In the genomic region with DNA sequence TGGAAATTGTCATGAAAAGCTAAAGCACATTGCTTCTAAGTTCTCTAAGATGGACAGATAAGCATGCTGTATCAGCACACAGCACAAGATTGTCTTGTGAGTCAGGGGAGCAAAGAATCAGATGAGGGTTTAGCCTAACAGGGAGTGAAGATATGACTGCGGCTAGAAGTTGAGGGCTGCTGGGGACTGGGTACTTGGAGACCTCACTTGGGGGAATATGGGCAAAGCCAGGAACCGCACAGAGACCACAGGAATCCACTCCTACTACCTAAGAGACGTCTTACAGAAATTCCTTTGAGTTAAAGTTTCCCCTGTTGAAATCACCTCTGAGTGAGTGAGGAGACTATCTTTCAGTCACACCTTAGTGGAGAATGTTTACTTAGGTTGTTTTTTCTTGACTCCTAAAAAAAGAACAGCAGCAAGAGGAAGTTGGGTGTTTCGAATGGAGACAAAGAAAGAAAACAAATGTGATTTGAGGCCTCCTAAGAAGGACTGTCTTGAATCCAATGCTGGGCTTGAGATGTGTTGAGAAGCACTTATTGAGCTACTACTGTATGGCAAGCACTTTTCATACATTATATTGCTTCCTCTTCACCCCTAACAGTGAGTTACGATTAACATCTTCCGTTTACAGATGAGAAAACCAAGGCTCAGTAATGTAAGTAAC, we compare ENCODE assay signal across 8 cellular contexts.
DNase-seq lines count a peak whose midpoint lies in the region; ATAC-seq, FAIRE-seq and TF ChIP-seq lines count a peak whose summit lies in the region.

No MANE protein-coding gene starts in this region.

- no peaks in the 10 kb centered on the region for H3K27me3 ChIP-seq in lung (ENCODE audit: control insufficient read depth, insufficient read depth)

- no peaks in the 10 kb centered on the region for H3K9me3 Mint-ChIP-seq in activated CD4-positive, alpha-beta T cell treated with anti-CD3 and anti-CD28 coated beads, Interleukin-2, amount 10 ng/mL, durations not matched to agents 7 days and 5 days

- TF ChIP-seq POLR2A in H54 (IDR thresholded peaks at IDR 0.05; ENCODE audit: low read depth, low read length): no peak

- peaks cover 7 to 24% of the 10 kb centered on the region in 2 donors for H3K4me1 ChIP-seq in lung (ENCODE audit: control insufficient read depth in 2 of 2, insufficient read depth in 2 of 2, low read length in 2 of 2)

- FAIRE-seq in H54 (lab: Jason Lieb, UNC): no peak

- ATAC-seq in GM19043 (IDR thresholded peaks at IDR 0.05; ENCODE audit: low read depth, unreplicated experiment): peak; percentile 34
- ATAC-seq in HG03159 (IDR thresholded peaks at IDR 0.05; ENCODE audit: unreplicated experiment): peak; percentile 32
- peak; percentile 75 for ATAC-seq in lung (ENCODE audit: insufficient read depth, low FRiP score)

- no peaks in the 10 kb centered on the region for H3K27me3 Mint-ChIP-seq in activated CD4-positive, alpha-beta T cell treated with anti-CD3 and anti-CD28 coated beads, Interleukin-2, amount 10 ng/mL, durations not matched to agents 7 days and 5 days

- H3K9me3 ChIP-seq in lung (ENCODE audit: control insufficient read depth in 2 of 2, insufficient read depth in 1 of 2, low read length in 1 of 2): no peaks in the 10 kb centered on the region

- H3K27ac Mint-ChIP-seq in activated CD4-positive, alpha-beta T cell treated with anti-CD3 and anti-CD28 coated beads, Interleukin-2, amount 10 ng/mL, durations not matched to agents 7 days and 5 days: peak overlapping the region; percentile 89

- POLR2A ChIA-PET in activated CD4-positive, alpha-beta T cell treated with anti-CD3 and anti-CD28 coated beads, Interleukin-2, amount 10 ng/mL, durations not matched to agents 7 days and 5 days (lab: Charles Lee): interaction anchor here (0.8 kb wide), 1 partner anchor 30 kb away, joined by 14 read pairs; no protein-coding TSS in a partner anchor

- CTCF ChIA-PET in activated CD4-positive, alpha-beta T cell treated with anti-CD3 and anti-CD28 coated beads, Interleukin-2, amount 10 ng/mL, durations not matched to agents 7 days and 5 days (lab: Charles Lee): interaction anchor here (0.7 to 2.9 kb wide), 7 partner anchors 10 to 95 kb away, joined by 3 to 16 read pairs (median 4); no protein-coding TSS in a partner anchor

- H3K4me1 Mint-ChIP-seq in activated CD4-positive, alpha-beta T cell treated with anti-CD3 and anti-CD28 coated beads, Interleukin-2, amount 10 ng/mL, durations not matched to agents 7 days and 5 days: peaks cover 98% of the 10 kb centered on the region

- peak; percentile 49 for DNase-seq in activated CD4-positive, alpha-beta T cell treated with anti-CD3 and anti-CD28 coated beads, Interleukin-2, amount 10 ng/mL, durations not matched to agents 7 days and 5 days
- peak; percentile 73 for DNase-seq in lung (ENCODE audit: low spot score)
- DNase-seq in middle frontal gyrus (ENCODE audit: extremely low spot score, low spot score): no peak
- no peak for DNase-seq in COLO829 (ENCODE audit: low spot score)
- DNase-seq in pons (ENCODE audit: low spot score): no peak
- DNase-seq in H54 (ENCODE audit: insufficient read length, low spot score): no peak

- H3K36me3 Mint-ChIP-seq in activated CD4-positive, alpha-beta T cell treated with anti-CD3 and anti-CD28 coated beads, Interleukin-2, amount 10 ng/mL, durations not matched to agents 7 days and 5 days (ENCODE audit: low read depth): peaks cover 60% of the 10 kb centered on the region

- peak overlapping the region in 1 of 2 donors; percentile 89 for H3K27ac ChIP-seq in lung (ENCODE audit: low read depth in 1 of 2, low read length in 1 of 2)

- no peak for TF ChIP-seq CTCF in lung (IDR thresholded peaks at IDR 0.05; ENCODE audit: control extremely low read depth, extremely low read depth)

- no peaks in the 10 kb centered on the region for H3K36me3 ChIP-seq in lung (ENCODE audit: control insufficient read depth in 2 of 2, insufficient read depth in 2 of 2, low read length in 2 of 2)

- 42 to 52% methylated on average over 6 of the region's 6 CpGs for WGBS in lung, 2 donors

- no peak overlapping the region for H3K4me3 ChIP-seq in lung

- H3K4me3 Mint-ChIP-seq in activated CD4-positive, alpha-beta T cell treated with anti-CD3 and anti-CD28 coated beads, Interleukin-2, amount 10 ng/mL, durations not matched to agents 7 days and 5 days: peak overlapping the region; percentile 50

Comparison
In these comparisons a context has a peak if more than half of its experiments do, and no peak if none do; other contexts are left out.
1. DNase-seq: peak in activated CD4-positive, alpha-beta T cell treated with anti-CD3 and anti-CD28 coated beads, Interleukin-2, amount 10 ng/mL, durations not matched to agents 7 days and 5 days (single experiment) and lung (single experiment); none in middle frontal gyrus (single experiment), COLO829 (single experiment), pons (single experiment) and H54 (single experiment).
2. Peak in every context shown above with its lines, with median percentiles within 50 percentile points of each other: ATAC-seq.